Comparison of ENCODE assay signal across 15 cellular contexts in genomic region chr18:2002178-2002577, GRCh38.
DNase-seq lines count a peak whose midpoint lies in the region; ATAC-seq and TF ChIP-seq lines count a peak whose summit lies in the region.
"Had no signal": no experiment of that assay in that cellular context is flagged by ENCODE, and none has a peak within 500 bp of the region (broad histone marks: within the 10 kb centered on the region; RNA-seq: fewer than 3 reads in every experiment).

No MANE protein-coding gene starts in this region.

- H3K27ac Mint-ChIP-seq in GM23338 (no peak overlapping the region), neural progenitor cell (no peak overlapping the region)
- H3K27ac Mint-ChIP-seq: CD4-positive, alpha-beta memory T cell had no signal

- no peak overlapping the region for H3K9ac ChIP-seq in neural progenitor cell

- H3F3A ChIP-seq in GM23338 (replicated peaks; ENCODE audit: low read depth) (no peaks in the 10 kb centered on the region), neural progenitor cell (ENCODE audit: low read depth) (peaks cover 21% of the 10 kb centered on the region)

- ATAC-seq in GM23338 (peak; percentile 43), heart right ventricle (peak in 6 of 8 donors; percentile 44 to 83 (median 69)), HG02759 (IDR thresholded peaks at IDR 0.05; ENCODE audit: unreplicated experiment) (no peak)
- ATAC-seq: PC-3, right lobe of liver had no signal

- H3K36me3 ChIP-seq in GM23338 (ENCODE audit: insufficient read depth) = no peaks in the 10 kb centered on the region
- H3K36me3 ChIP-seq in heart right ventricle = no peaks in the 10 kb centered on the region
- H3K36me3 ChIP-seq in neural progenitor cell = no peaks in the 10 kb centered on the region
- H3K36me3 ChIP-seq: right lobe of liver had no signal

- H3K4me1 ChIP-seq in GM23338 (ENCODE audit: insufficient read depth) (peaks cover 5% of the 10 kb centered on the region; the same call in 1 of the 2 replicates), heart right ventricle (peaks cover 0 to 2% (median 0%) of the 10 kb centered on the region in 9 donors), neural progenitor cell (peaks cover 12% of the 10 kb centered on the region)
- H3K4me1 ChIP-seq: right lobe of liver had no signal

- H3K27me3 ChIP-seq in GM23338 (ENCODE audit: insufficient read depth) (no peaks in the 10 kb centered on the region), heart right ventricle (no peaks in the 10 kb centered on the region), neural progenitor cell (no peaks in the 10 kb centered on the region)
- H3K27me3 ChIP-seq: right lobe of liver had no signal

- H3K27me3 Mint-ChIP-seq in GM23338 (ENCODE audit: insufficient read depth, low read depth, poor library complexity) = no peaks in the 10 kb centered on the region
- no peaks in the 10 kb centered on the region for H3K27me3 Mint-ChIP-seq in neural progenitor cell (ENCODE audit: insufficient read depth, low read depth)
- H3K27me3 Mint-ChIP-seq: CD4-positive, alpha-beta memory T cell had no signal

- no peaks in the 10 kb centered on the region for H3K79me2 ChIP-seq in GM23338 (replicated peaks; ENCODE audit: insufficient read depth)
- H3K79me2 ChIP-seq in neural progenitor cell (ENCODE audit: low read depth) = no peaks in the 10 kb centered on the region

- H3K4me3 Mint-ChIP-seq in GM23338 = no peak overlapping the region
- no peak overlapping the region for H3K4me3 Mint-ChIP-seq in neural progenitor cell
- H3K4me3 Mint-ChIP-seq: CD4-positive, alpha-beta memory T cell had no signal

- DNase-seq in GM23338 (ENCODE audit: low spot score) (peak; percentile 19), OCI-M1 (lab: John Stamatoyannopoulos, UW) (peak; percentile 77), heart right ventricle (no peak), neural progenitor cell (ENCODE audit: low spot score) (peak; percentile 46), GOT3 (lab: John Stamatoyannopoulos, UW) (no peak), NCI-H1436 treated with DMSO at 0.1 percent for 48 hours (lab: John Stamatoyannopoulos, UW) (no peak)
- no peak for DNase-seq in stimulated activated CD4-positive, alpha-beta T cell treated with anti-CD3 and anti-CD28 coated beads, Interleukin-12 subunit alpha, Interleukin-12 subunit beta, amount 100 ng/mL, for 4 hours
- DNase-seq: activated CD4-positive, alpha-beta T cell treated with anti-CD3 and anti-CD28 coated beads, Interleukin-2, amount 50 U/mL, for 1 hour; CD4-positive, alpha-beta memory T cell; cortex of kidney; NCI-H187; PC-3; right lobe of liver had no signal

- H3K9me3 Mint-ChIP-seq in GM23338 (peaks cover 10% of the 10 kb centered on the region; the same call in 2 of the 3 replicates), neural progenitor cell (no peaks in the 10 kb centered on the region)

- peaks cover 9% of the 10 kb centered on the region for H3K4me1 Mint-ChIP-seq in GM23338
- H3K4me1 Mint-ChIP-seq in neural progenitor cell = peaks cover 17% of the 10 kb centered on the region
- H3K4me1 Mint-ChIP-seq: CD4-positive, alpha-beta memory T cell had no signal

- H3K27ac ChIP-seq in GM23338 (ENCODE audit: low read depth) (peak overlapping the region; percentile 71), heart right ventricle (peak overlapping the region in 2 of 10 donors; percentile 1 to 11), neural progenitor cell (peak overlapping the region; percentile 86)
- H3K27ac ChIP-seq: right lobe of liver, SK-N-MC had no signal

- 48 to 64% methylated on average over 2 of the region's 2 CpGs for WGBS in heart right ventricle, 2 donors

- H3K9me2 ChIP-seq in GM23338 (ENCODE audit: insufficient read depth) = peaks cover 8% of the 10 kb centered on the region

- peak overlapping the region; percentile 64 for H2AFZ ChIP-seq in GM23338
- peak overlapping the region; percentile 74 for H2AFZ ChIP-seq in neural progenitor cell (replicated peaks)

- TF ChIP-seq CTCF in GM23338 (conservative IDR thresholded peaks at IDR 0.05; ENCODE audit: low read depth in 2 of 2) (no peak), heart right ventricle (IDR thresholded peaks at IDR 0.05) (no peak), neural progenitor cell (IDR thresholded peaks at IDR 0.05) (no peak)

- H3K4me3 ChIP-seq in GM23338 (no peak overlapping the region), heart right ventricle (no peak overlapping the region), neural progenitor cell (no peak overlapping the region)
- H3K4me3 ChIP-seq: right lobe of liver, SK-N-MC had no signal

- H3K36me3 Mint-ChIP-seq in GM23338 (ENCODE audit: low read depth) = peaks cover 3% of the 10 kb centered on the region; the same call in 2 of the 3 replicates
- no peaks in the 10 kb centered on the region for H3K36me3 Mint-ChIP-seq in neural progenitor cell
- H3K36me3 Mint-ChIP-seq: CD4-positive, alpha-beta memory T cell had no signal

- no peaks in the 10 kb centered on the region for H4K20me1 ChIP-seq in GM23338 (replicated peaks; ENCODE audit: insufficient read depth)
- no peaks in the 10 kb centered on the region for H4K20me1 ChIP-seq in neural progenitor cell (ENCODE audit: low read depth)

- H3K9me3 ChIP-seq in heart right ventricle = no peaks in the 10 kb centered on the region
- no peaks in the 10 kb centered on the region for H3K9me3 ChIP-seq in neural progenitor cell (ENCODE audit: low read depth)
- H3K9me3 ChIP-seq: right lobe of liver had no signal

- intact Hi-C loops in heart right ventricle (cut with DNase I) = no loop called here

- H3K4me2 ChIP-seq in GM23338 = peak overlapping the region; percentile 20; the same call in 1 of the 2 replicates
- peak overlapping the region; percentile 19 for H3K4me2 ChIP-seq in neural progenitor cell

TF ChIP-seq in GM23338, 12 proteins besides CTCF, POLR2A, EP300 and RAD21 (continues in another document):
- TF ChIP-seq EZH2phosphoT487 (IDR thresholded peaks at IDR 0.05; ENCODE audit: unreplicated experiment) = no peak
- TF ChIP-seq ZNF114 (CRISPR knock-in tag; IDR thresholded peaks at IDR 0.05) = no peak
- no peak for TF ChIP-seq JUNB (IDR thresholded peaks at IDR 0.05; ENCODE audit: unreplicated experiment)
- no peak for TF ChIP-seq NANOG (IDR thresholded peaks at IDR 0.05; ENCODE audit: borderline replicate concordance)
- TF ChIP-seq POLR2AphosphoS5 (IDR thresholded peaks at IDR 0.05; ENCODE audit: low read depth) = no peak
- no peak for TF ChIP-seq REST (IDR thresholded peaks at IDR 0.05; ENCODE audit: unreplicated experiment)
- no peak for TF ChIP-seq CREB1 (CRISPR knock-in tag; IDR thresholded peaks at IDR 0.05; ENCODE audit: low read depth)

Comparison
In these comparisons a context has a peak if more than half of its experiments do, and no peak if none do; other contexts are left out.
1. DNase-seq: peak in GM23338 (single experiment), OCI-M1 (single experiment) and neural progenitor cell (single experiment); none in heart right ventricle (0 of 2), GOT3 (single experiment), stimulated activated CD4-positive, alpha-beta T cell treated with anti-CD3 and anti-CD28 coated beads, Interleukin-12 subunit alpha, Interleukin-12 subunit beta, amount 100 ng/mL, for 4 hours (single experiment) and NCI-H1436 treated with DMSO at 0.1 percent for 48 hours (single experiment).